1 cellular context compared by ENCODE assay signal in the genomic region with DNA sequence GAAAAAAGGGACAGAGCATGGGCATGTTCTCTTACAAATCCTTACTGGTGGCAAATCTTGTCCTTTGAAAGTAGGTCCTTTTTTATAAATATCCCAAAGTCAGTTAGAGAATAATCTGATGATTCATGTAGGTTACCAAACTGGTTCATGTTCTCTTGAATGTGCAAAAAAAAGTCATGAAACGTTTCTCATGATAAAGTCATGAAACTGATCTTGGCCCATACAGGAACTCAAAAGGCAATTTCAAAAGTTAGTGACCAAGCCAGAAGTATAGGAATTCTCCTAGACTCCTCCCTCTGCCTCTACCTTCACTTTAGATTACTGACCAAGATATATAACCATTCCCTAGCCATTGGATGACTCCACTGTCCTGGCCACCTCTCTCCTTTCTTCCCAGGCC.
TF ChIP-seq lines count a peak whose summit lies in the region.

No MANE protein-coding gene starts in this region.

TF ChIP-seq in IMR-90, 13 proteins besides CTCF, POLR2A, EP300 and RAD21:
- TF ChIP-seq CEBPB (IDR thresholded peaks at IDR 0.05; ENCODE audit: low read depth, low read length) (no peak), FOS (IDR thresholded peaks at IDR 0.05; ENCODE audit: low read depth, low read length) (no peak), MAZ (IDR thresholded peaks at IDR 0.05; ENCODE audit: borderline replicate concordance, low read depth, low read length) (no peak), CHD1 (IDR thresholded peaks at IDR 0.05; ENCODE audit: low read depth, low read length) (no peak), SMC3 (IDR thresholded peaks at IDR 0.05; ENCODE audit: low read depth, low read length) (no peak), MXI1 (IDR thresholded peaks at IDR 0.05; ENCODE audit: borderline replicate concordance, low read depth, low read length) (no peak), NFE2L2 (IDR thresholded peaks at IDR 0.05; ENCODE audit: low read depth, low read length) (no peak), RFX5 (IDR thresholded peaks at IDR 0.05; ENCODE audit: low read depth, low read length) (no peak), BHLHE40 (IDR thresholded peaks at IDR 0.05; ENCODE audit: low read depth, low read length) (no peak), MAFK (IDR thresholded peaks at IDR 0.05; ENCODE audit: low read depth, low read length) (no peak), RCOR1 (IDR thresholded peaks at IDR 0.05; ENCODE audit: insufficient replicate concordance, low read length) (no peak)
- TF ChIP-seq, protein P1, sequence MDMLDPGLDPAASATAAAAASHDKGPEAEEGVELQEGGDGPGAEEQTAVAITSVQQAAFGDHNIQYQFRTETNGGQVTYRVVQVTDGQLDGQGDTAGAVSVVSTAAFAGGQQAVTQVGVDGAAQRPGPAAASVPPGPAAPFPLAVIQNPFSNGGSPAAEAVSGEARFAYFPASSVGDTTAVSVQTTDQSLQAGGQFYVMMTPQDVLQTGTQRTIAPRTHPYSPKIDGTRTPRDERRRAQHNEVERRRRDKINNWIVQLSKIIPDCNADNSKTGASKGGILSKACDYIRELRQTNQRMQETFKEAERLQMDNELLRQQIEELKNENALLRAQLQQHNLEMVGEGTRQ (IDR thresholded peaks at IDR 0.05; ENCODE audit: low read depth, low read length), result no peak
- TF ChIP-seq, protein P2, sequence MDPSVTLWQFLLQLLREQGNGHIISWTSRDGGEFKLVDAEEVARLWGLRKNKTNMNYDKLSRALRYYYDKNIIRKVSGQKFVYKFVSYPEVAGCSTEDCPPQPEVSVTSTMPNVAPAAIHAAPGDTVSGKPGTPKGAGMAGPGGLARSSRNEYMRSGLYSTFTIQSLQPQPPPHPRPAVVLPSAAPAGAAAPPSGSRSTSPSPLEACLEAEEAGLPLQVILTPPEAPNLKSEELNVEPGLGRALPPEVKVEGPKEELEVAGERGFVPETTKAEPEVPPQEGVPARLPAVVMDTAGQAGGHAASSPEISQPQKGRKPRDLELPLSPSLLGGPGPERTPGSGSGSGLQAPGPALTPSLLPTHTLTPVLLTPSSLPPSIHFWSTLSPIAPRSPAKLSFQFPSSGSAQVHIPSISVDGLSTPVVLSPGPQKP (IDR thresholded peaks at IDR 0.05; ENCODE audit: borderline replicate concordance, low read depth, low read length), result no peak
